10 cellular contexts compared by ENCODE assay signal in the genomic region with DNA sequence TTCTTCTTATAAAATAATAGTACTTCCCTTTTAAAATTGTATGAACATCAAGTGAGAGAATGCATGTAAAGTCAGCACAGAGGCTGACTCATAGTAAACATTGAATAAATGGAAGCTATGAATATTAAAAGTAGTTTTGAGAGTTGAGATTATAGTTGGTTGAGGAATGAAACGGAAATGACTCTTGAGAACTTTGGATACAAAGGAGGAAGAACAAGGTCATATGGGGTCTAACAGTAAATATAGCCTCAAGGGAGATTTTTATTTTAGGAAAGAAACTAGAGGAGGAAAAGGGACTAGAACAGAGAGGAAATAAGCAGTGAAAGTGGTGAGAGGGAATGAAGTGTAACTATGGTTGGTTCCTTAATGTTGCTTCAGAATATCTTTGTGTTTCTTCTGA.
A peak's percentile ranks its signal among the peaks of the same experiment; 100 is the strongest.
DNase-seq lines count a peak whose midpoint lies in the region; ATAC-seq, FAIRE-seq and TF ChIP-seq lines count a peak whose summit lies in the region.
"Had no signal": no experiment of that assay in that cellular context is flagged by ENCODE, and none has a peak within 500 bp of the region (broad histone marks: within the 10 kb centered on the region; RNA-seq: fewer than 3 reads in every experiment).

No MANE protein-coding gene starts in this region.

- H3K9ac ChIP-seq in liver (ENCODE audit: low read depth in 1 of 2, low read length in 2 of 2) (no peak overlapping the region), HepG2 (ENCODE audit: insufficient read depth, low read depth, low read length) (no peak overlapping the region), kidney (ENCODE audit: low read length in 2 of 2) (no peak overlapping the region)

- no peak overlapping the region for H3K4me3 ChIP-seq in liver (ENCODE audit: low read depth in 1 of 3, low read length in 3 of 3)
- H3K4me3 ChIP-seq in HepG2 (replicated peaks in 1 of 3; ENCODE audit: insufficient read depth in 1 of 3, low read depth in 2 of 3, low read length in 3 of 3), result no peak overlapping the region
- peak overlapping the region in 1 of 2 donors; percentile 2 for H3K4me3 ChIP-seq in kidney (ENCODE audit: low read length in 2 of 2)
- H3K4me3 ChIP-seq in aorta (ENCODE audit: low read length in 2 of 2), result peak overlapping the region in 1 of 2 donors; percentile 26
- H3K4me3 ChIP-seq in small intestine (ENCODE audit: low read depth in 1 of 2, low read length in 2 of 2), result no peak overlapping the region

- no peak for TF ChIP-seq POLR2A in HepG2 (IDR thresholded peaks at IDR 0.05; ENCODE audit: insufficient read depth in 1 of 2, low read depth in 2 of 2, low read length in 2 of 2)

- no peak overlapping the region for H3K4me3 Mint-ChIP-seq in effector memory CD8-positive, alpha-beta T cell

- DNase-seq in HepG2 (ENCODE audit: low spot score) (no peak), amniotic epithelial cell (ENCODE audit: low read depth) (peak; percentile 49), kidney (no peak), aorta (no peak), small intestine (no peak), GF-D8 (lab: John Stamatoyannopoulos, UW) (no peak)
- no peak for DNase-seq in effector memory CD8-positive, alpha-beta T cell
- DNase-seq: NCI-H2029 had no signal

- in situ Hi-C loops in HepG2 (cut with HindIII; ENCODE audit: extremely low pct_ligation_motif_present, low pct_unique_long_range_greater_than_20kb), result no loop called here

- H3K36me3 ChIP-seq in liver (ENCODE audit: control insufficient read depth in 4 of 4, insufficient read depth in 3 of 4, low read depth in 1 of 4, low read length in 3 of 4), result peaks cover 0 to 14% (median 4%) of the 10 kb centered on the region in 4 donors
- H3K36me3 ChIP-seq in HepG2 (replicated peaks in 1 of 2; ENCODE audit: control insufficient read depth in 1 of 2, insufficient read depth in 2 of 2, low read length in 2 of 2), result peaks cover 2 to 14% of the 10 kb centered on the region in 2 experiments
- peaks cover 7 to 9% of the 10 kb centered on the region in 2 donors for H3K36me3 ChIP-seq in kidney (ENCODE audit: control insufficient read depth in 1 of 2, insufficient read depth in 2 of 2, low read length in 2 of 2)
- H3K36me3 ChIP-seq in aorta (ENCODE audit: control insufficient read depth in 1 of 2, insufficient read depth in 2 of 2, low read length in 1 of 2), result no peaks in the 10 kb centered on the region
- peaks cover 0 to under 1% of the 10 kb centered on the region in 2 donors for H3K36me3 ChIP-seq in small intestine (ENCODE audit: control insufficient read depth in 2 of 2, insufficient read depth in 2 of 2, low read length in 2 of 2)

- H2AFZ ChIP-seq in HepG2 (ENCODE audit: low read length), result no peak overlapping the region

- H3K79me2 ChIP-seq in HepG2 (ENCODE audit: insufficient read depth, low read length), result no peaks in the 10 kb centered on the region

- intact Hi-C loops in HepG2 (cut with micrococcal nuclease; ENCODE audit: unreplicated experiment) (loop anchor here (1.0 kb wide), 1 partner anchor 164 kb away; no protein-coding TSS in a partner anchor), kidney (cut with DNase I) (no loop called here), aorta (cut with DNase I) (no loop called here)

- H3K27ac ChIP-seq in liver (ENCODE audit: low read depth in 1 of 2, low read length in 2 of 2) (peak overlapping the region in 1 of 2 donors; percentile 51), HepG2 (ENCODE audit: extremely low read length, insufficient read depth, low read length) (no peak overlapping the region), kidney (ENCODE audit: low read depth in 2 of 2, low read length in 2 of 2) (peak overlapping the region; percentile 40 to 68), aorta (ENCODE audit: low read depth in 1 of 2, low read length in 2 of 2) (peak overlapping the region in 1 of 2 donors; percentile 76), small intestine (ENCODE audit: low read depth in 1 of 2, low read length in 1 of 2) (no peak overlapping the region)
- H3K27ac ChIP-seq: C4-2B had no signal

- no peaks in the 10 kb centered on the region for H3K27me3 Mint-ChIP-seq in effector memory CD8-positive, alpha-beta T cell

- no TSS peak for BruUV-seq in HepG2 (replicated peaks; lab: Mats Ljungman, UMichigan)

- TF ChIP-seq EP300 in HepG2 (IDR thresholded peaks at IDR 0.05; ENCODE audit: low read depth in 2 of 2, low read length in 2 of 2), result no peak
- no peak for TF ChIP-seq EP300 in HepG2 (CRISPR knock-in tag; IDR thresholded peaks at IDR 0.05; ENCODE audit: borderline replicate concordance)

- no peak for TF ChIP-seq CTCF in liver (IDR thresholded peaks at IDR 0.05; ENCODE audit: low read depth, low read length, missing input control)
- TF ChIP-seq CTCF in HepG2 (CRISPR knock-in tag; IDR thresholded peaks at IDR 0.05), result no peak
- no peak for TF ChIP-seq CTCF in kidney (IDR thresholded peaks at IDR 0.05; ENCODE audit: borderline replicate concordance, extremely low read depth, insufficient read depth)

- no peak overlapping the region for H3K27ac Mint-ChIP-seq in effector memory CD8-positive, alpha-beta T cell

- no peak for FAIRE-seq in HepG2 (lab: Jason Lieb, UNC)
- FAIRE-seq in kidney (lab: Jason Lieb, UNC), result peak; percentile 61
- FAIRE-seq in small intestine (lab: Jason Lieb, UNC), result no peak

- H3K9me3 Mint-ChIP-seq in effector memory CD8-positive, alpha-beta T cell, result no peaks in the 10 kb centered on the region

- H3K9me3 ChIP-seq in liver (ENCODE audit: control insufficient read depth in 4 of 4, low read length in 3 of 4), result no peaks in the 10 kb centered on the region
- H3K9me3 ChIP-seq in HepG2 (ENCODE audit: low read length), result no peaks in the 10 kb centered on the region
- H3K9me3 ChIP-seq in kidney (ENCODE audit: control insufficient read depth in 1 of 2, low read length in 2 of 2), result no peaks in the 10 kb centered on the region
- H3K9me3 ChIP-seq in aorta (ENCODE audit: control insufficient read depth, low read length), result no peaks in the 10 kb centered on the region
- H3K9me3 ChIP-seq in small intestine (ENCODE audit: control insufficient read depth, low read depth), result no peaks in the 10 kb centered on the region

- H4K20me1 ChIP-seq in HepG2 (ENCODE audit: insufficient read depth, low read length), result no peaks in the 10 kb centered on the region

- H3K27me3 ChIP-seq in liver (ENCODE audit: control insufficient read depth in 4 of 4, insufficient read depth in 4 of 4, low read length in 3 of 4) (no peaks in the 10 kb centered on the region), HepG2 (ENCODE audit: control insufficient read depth in 1 of 2, insufficient read depth in 2 of 2, low read length in 2 of 2) (no peaks in the 10 kb centered on the region), aorta (ENCODE audit: control insufficient read depth in 1 of 2, insufficient read depth in 2 of 2, low read length in 1 of 2) (no peaks in the 10 kb centered on the region), small intestine (ENCODE audit: control insufficient read depth in 2 of 2, insufficient read depth in 2 of 2, low read length in 2 of 2) (no peaks in the 10 kb centered on the region)

- H3K4me1 ChIP-seq in liver (ENCODE audit: control insufficient read depth in 4 of 4, insufficient read depth in 4 of 4, low read length in 3 of 4) (peaks cover 0 to 7% (median under 1%) of the 10 kb centered on the region in 4 donors), HepG2 (ENCODE audit: insufficient read depth, low read length) (no peaks in the 10 kb centered on the region), kidney (ENCODE audit: control insufficient read depth in 1 of 2, insufficient read depth in 1 of 2, low read depth in 1 of 2, low read length in 2 of 2) (peaks cover 17 to 30% of the 10 kb centered on the region in 2 donors), aorta (ENCODE audit: control insufficient read depth in 1 of 2, insufficient read depth in 2 of 2, low read length in 2 of 2) (peaks cover 1 to 8% of the 10 kb centered on the region in 2 donors), small intestine (ENCODE audit: control insufficient read depth in 2 of 2, insufficient read depth in 1 of 2, low read depth in 1 of 2, low read length in 1 of 2) (peaks cover 0 to 4% of the 10 kb centered on the region in 2 donors)

- H3K36me3 Mint-ChIP-seq in effector memory CD8-positive, alpha-beta T cell (ENCODE audit: insufficient read depth), result no peaks in the 10 kb centered on the region

- H3K4me1 Mint-ChIP-seq in effector memory CD8-positive, alpha-beta T cell (ENCODE audit: low read depth in 2 of 2), result peaks cover 0 to 3% of the 10 kb centered on the region in 2 donors

- TF ChIP-seq RAD21 in liver (IDR thresholded peaks at IDR 0.05) (peak; percentile 9 to 14), HepG2 (CRISPR knock-in tag; IDR thresholded peaks at IDR 0.05) (no peak)

- POLR2A ChIA-PET in HepG2 (lab: Yijun Ruan, JAX), result no interaction called here

- no peak for ATAC-seq in HepG2
- ATAC-seq in aorta (ENCODE audit: low FRiP score), result peak; percentile 19
- no peak for ATAC-seq in effector memory CD8-positive, alpha-beta T cell (replicated peaks)

- CTCF ChIA-PET in HepG2 (lab: Yijun Ruan, JAX; ENCODE audit: low intra/inter-chr PET ratio, low total read pairs), result no interaction called here

- H3K4me2 ChIP-seq in HepG2 (ENCODE audit: low read depth, low read length), result no peak overlapping the region

- 66% methylated on average over 1 of the region's 1 CpG for WGBS in liver
- 94% methylated on average over 1 of the region's 1 CpG for WGBS in HepG2 (ENCODE audit: low lambda C conversion rate)
- WGBS in aorta, 2 donors, result 2 to 7% methylated on average over 1 of the region's 1 CpG
- 24 to 54% (median 39%) methylated on average over 1 of the region's 1 CpG for WGBS in small intestine, 3 donors

TF ChIP-seq in liver, 16 proteins besides CTCF, POLR2A, EP300 and RAD21 (continues in another document):
- TF ChIP-seq, protein P1, sequence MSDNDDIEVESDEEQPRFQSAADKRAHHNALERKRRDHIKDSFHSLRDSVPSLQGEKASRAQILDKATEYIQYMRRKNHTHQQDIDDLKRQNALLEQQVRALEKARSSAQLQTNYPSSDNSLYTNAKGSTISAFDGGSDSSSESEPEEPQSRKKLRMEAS (IDR thresholded peaks at IDR 0.05), result peak; percentile 26
- TF ChIP-seq GABPA (IDR thresholded peaks at IDR 0.05 in 1 of 2, conservative IDR thresholded peaks at IDR 0.05 in 1 of 2), result no peak
- peak in 1 of 2 donors; percentile 34 for TF ChIP-seq EGR1 (IDR thresholded peaks at IDR 0.05; ENCODE audit: low read depth in 2 of 2)
- no peak for TF ChIP-seq TAF1 (conservative IDR thresholded peaks at IDR 0.05)
- TF ChIP-seq YY1 (IDR thresholded peaks at IDR 0.05), result peak; percentile 27
- TF ChIP-seq RXRA (IDR thresholded peaks at IDR 0.05), result peak in 1 of 2 donors; percentile 54

TF ChIP-seq in HepG2, 621 proteins besides CTCF, POLR2A, EP300 and RAD21 (continues in another document):
- TF ChIP-seq NFKBIZ (CRISPR knock-in tag; IDR thresholded peaks at IDR 0.05) (no peak), NR2F6 (IDR thresholded peaks at IDR 0.05) (no peak), NR2F6 (CRISPR knock-in tag; IDR thresholded peaks at IDR 0.05) (no peak), ZNF33A (CRISPR knock-in tag; IDR thresholded peaks at IDR 0.05; ENCODE audit: borderline replicate concordance) (no peak), ZNF296 (CRISPR knock-in tag; conservative IDR thresholded peaks at IDR 0.05) (no peak)

Comparison
In these comparisons a context has a peak if more than half of its experiments do, and no peak if none do; other contexts are left out.
1. H3K27ac ChIP-seq: peak in kidney (2 of 2); none in HepG2 (single experiment) and small intestine (0 of 2).